ENCODE assay signal across 18 cellular contexts in the genomic region with DNA sequence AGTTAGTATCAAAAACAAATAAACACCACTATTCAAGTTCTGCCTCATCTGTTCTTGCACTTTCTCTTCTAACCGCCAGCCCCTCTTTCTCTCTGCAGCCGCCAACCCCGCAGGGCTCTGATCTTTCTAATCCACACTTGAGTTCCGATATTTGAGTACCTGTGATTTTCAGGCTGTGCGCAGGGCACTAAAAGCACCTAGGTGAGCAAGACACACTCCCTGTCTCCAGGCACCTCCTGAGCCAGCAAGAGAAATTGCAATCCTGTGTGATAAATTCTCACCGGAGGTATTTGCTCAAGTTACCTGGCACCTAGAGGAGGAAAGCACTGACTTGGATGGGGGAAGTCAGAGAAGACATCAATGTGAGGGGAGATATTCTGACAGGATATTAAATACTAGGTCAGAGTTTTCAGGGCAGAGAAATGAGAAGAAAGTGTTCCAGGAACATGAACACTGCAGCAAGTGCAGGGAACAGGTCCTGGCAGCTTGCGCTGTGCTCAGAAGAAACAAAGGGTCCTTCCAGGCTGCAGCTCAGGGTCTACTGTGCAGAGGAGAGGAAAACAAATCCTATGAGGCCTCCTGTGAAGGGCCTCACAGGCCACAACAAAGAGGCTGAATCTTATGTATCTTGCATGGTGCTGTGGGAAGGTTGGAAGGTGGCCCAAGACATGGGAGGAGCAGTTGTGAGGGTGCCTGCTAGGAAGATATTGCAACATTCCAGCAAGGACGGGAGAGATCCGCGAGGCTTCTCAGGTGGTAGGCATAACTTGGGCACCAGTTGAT.
"Had no signal": no experiment of that assay in that cellular context is flagged by ENCODE, and none has a peak within 500 bp of the region (broad histone marks: within the 10 kb centered on the region; RNA-seq: fewer than 3 reads in every experiment).

No MANE protein-coding gene starts in this region.

- H3K4me3 Mint-ChIP-seq: activated naive CD8-positive, alpha-beta T cell treated with anti-CD3 and anti-CD28 coated beads for 36 hours; activated T-cell treated with anti-CD3 and anti-CD28 coated beads, Interleukin-2, amount 50 U/mL, for 24 hours; naive thymus-derived CD8-positive, alpha-beta T cell; stimulated activated naive B cell treated with anti-CD40 and anti-IgM and Interleukin-4, amounts not matched to agents 10 μg/mL and 1 μg/mL and 100 μg/mL, for 72 hours had no signal

- H3K36me3 ChIP-seq: brain microvascular endothelial cell, lower lobe of right lung, right lobe of liver had no signal

- H3K4me1 Mint-ChIP-seq: activated naive CD8-positive, alpha-beta T cell treated with anti-CD3 and anti-CD28 coated beads for 36 hours; stimulated activated naive B cell treated with anti-CD40 and anti-IgM and Interleukin-4, amounts not matched to agents 10 μg/mL and 1 μg/mL and 100 μg/mL, for 72 hours had no signal

- H3K4me3 ChIP-seq: lower lobe of right lung, mucosa of descending colon, right lobe of liver had no signal

- H3K9me3 Mint-ChIP-seq: activated naive CD8-positive, alpha-beta T cell treated with anti-CD3 and anti-CD28 coated beads for 36 hours; activated T-cell treated with anti-CD3 and anti-CD28 coated beads, Interleukin-2, amount 50 U/mL, for 24 hours; naive thymus-derived CD8-positive, alpha-beta T cell; stimulated activated naive B cell treated with anti-CD40 and anti-IgM and Interleukin-4, amounts not matched to agents 10 μg/mL and 1 μg/mL and 100 μg/mL, for 72 hours had no signal

- DNase-seq: activated CD4-positive, alpha-beta T cell treated with anti-CD3 and anti-CD28 coated beads, Interleukin-2, amount 50 U/mL, for 4 hours; activated CD4-positive, CD25-positive, alpha-beta regulatory T cell treated with anti-CD3 and anti-CD28 coated beads, Interleukin-2, amount 50 U/mL, for 72 hours; activated gamma-delta T cell treated with Interleukin-2 at 50 U/mL for 16 hours; activated naive CD8-positive, alpha-beta T cell treated with anti-CD3 and anti-CD28 coated beads for 36 hours; activated T-cell treated with anti-CD3 and anti-CD28 coated beads, Interleukin-2, amount 50 U/mL, for 24 hours; brain microvascular endothelial cell; dermis blood vessel endothelial cell; erythroblast; lower lobe of right lung; mucosa of descending colon; naive thymus-derived CD8-positive, alpha-beta T cell; nucleus accumbens; right lobe of liver; stimulated activated CD4-positive, alpha-beta T cell treated with anti-CD3 and anti-CD28 coated beads, Interleukin-2, amount 100 ng/mL, for 24 hours; stimulated activated naive B cell treated with anti-CD40 and anti-IgM and Interleukin-4, amounts not matched to agents 10 μg/mL and 1 μg/mL and 100 μg/mL, for 72 hours; T-helper 2 cell; trophoblast cell had no signal

- H3K27ac ChIP-seq: brain microvascular endothelial cell, lower lobe of right lung, right lobe of liver had no signal

- ATAC-seq: lower lobe of right lung; mucosa of descending colon; naive thymus-derived CD8-positive, alpha-beta T cell; right lobe of liver; stimulated activated naive B cell treated with anti-CD40 and anti-IgM and Interleukin-4, amounts not matched to agents 10 μg/mL and 1 μg/mL and 100 μg/mL, for 72 hours had no signal

- H3K36me3 Mint-ChIP-seq: activated naive CD8-positive, alpha-beta T cell treated with anti-CD3 and anti-CD28 coated beads for 36 hours; naive thymus-derived CD8-positive, alpha-beta T cell; stimulated activated naive B cell treated with anti-CD40 and anti-IgM and Interleukin-4, amounts not matched to agents 10 μg/mL and 1 μg/mL and 100 μg/mL, for 72 hours had no signal

- H3K27ac Mint-ChIP-seq: activated naive CD8-positive, alpha-beta T cell treated with anti-CD3 and anti-CD28 coated beads for 36 hours; activated T-cell treated with anti-CD3 and anti-CD28 coated beads, Interleukin-2, amount 50 U/mL, for 24 hours; naive thymus-derived CD8-positive, alpha-beta T cell; progenitor cell of endocrine pancreas; stimulated activated naive B cell treated with anti-CD40 and anti-IgM and Interleukin-4, amounts not matched to agents 10 μg/mL and 1 μg/mL and 100 μg/mL, for 72 hours had no signal

- H3K4me1 ChIP-seq: right lobe of liver had no signal

- H3K27me3 ChIP-seq: brain microvascular endothelial cell, right lobe of liver had no signal

- H3K27me3 Mint-ChIP-seq: activated naive CD8-positive, alpha-beta T cell treated with anti-CD3 and anti-CD28 coated beads for 36 hours; activated T-cell treated with anti-CD3 and anti-CD28 coated beads, Interleukin-2, amount 50 U/mL, for 24 hours had no signal

- H3K9me3 ChIP-seq: lower lobe of right lung, mucosa of descending colon, right lobe of liver had no signal
